8 cellular contexts compared by ENCODE assay signal in genomic region chr10:101602767-101603398, GRCh38. TPM values are rescaled to one million over a fixed set of nuclear protein-coding genes. Genes with fewer than 3 reads are reported as not detected.
A peak's percentile ranks its signal among the peaks of the same experiment; 100 is the strongest.
DNase-seq lines count a peak whose midpoint lies in the region; ATAC-seq and TF ChIP-seq lines count a peak whose summit lies in the region.

No MANE protein-coding gene starts in this region.

- POLR2A ChIA-PET in Panc1 (lab: Charles Lee) = interaction anchor here (0.6 kb wide), 1 partner anchor 179 kb away, joined by 5 read pairs; no protein-coding TSS in a partner anchor

- peaks cover 20% of the 10 kb centered on the region for H3K4me1 Mint-ChIP-seq in nephron progenitor cell

- peaks cover 6% of the 10 kb centered on the region for H3K27me3 Mint-ChIP-seq in nephron progenitor cell (ENCODE audit: low read depth, poor library complexity)

- intact Hi-C loops in Panc1 (cut with micrococcal nuclease; ENCODE audit: unreplicated experiment) (loop anchor here (2.0 kb wide), 1 partner anchor 178 kb away; no protein-coding TSS in a partner anchor), testis (cut with DNase I; ENCODE audit: low total_unique reads) (no loop called here)

- ATAC-seq in Panc1 = peak; percentile 98

- peaks cover 34% of the 10 kb centered on the region for H3K36me3 Mint-ChIP-seq in nephron progenitor cell (ENCODE audit: low read depth)

- BruUV-seq in Panc1 (replicated peaks; lab: Mats Ljungman, UMichigan) = no TSS peak

- no peak overlapping the region for H3K27ac Mint-ChIP-seq in nephron progenitor cell

- CTCF ChIA-PET in Panc1 (lab: Charles Lee) = interaction anchor here (0.6 to 2.0 kb wide), 12 partner anchors 13 to 472 kb away, joined by 3 to 41 read pairs (median 3); no protein-coding TSS in a partner anchor

- 49 to 56% methylated on average over 6 of the region's 6 CpGs for WGBS in testis, 2 donors

- TF ChIP-seq POLR2A in testis (IDR thresholded peaks at IDR 0.05) = no peak

- no peak overlapping the region for H3K27ac ChIP-seq in Panc1 (ENCODE audit: low read length)
- H3K27ac ChIP-seq in testis = no peak overlapping the region

- peak; percentile 63 to 70 for DNase-seq in NCI-H524 (lab: John Stamatoyannopoulos, UW)
- no peak for DNase-seq in NCI-H524 treated with DMSO at 0.1 percent for 48 hours (lab: John Stamatoyannopoulos, UW)
- DNase-seq in HuH-7 (ENCODE audit: low spot score) = peak; percentile 85
- peak; percentile 70 for DNase-seq in Panc1 (ENCODE audit: low read depth, low spot score)
- peak; percentile 76 to 77 for DNase-seq in activated T-cell treated with anti-CD3 and anti-CD28 coated beads, Interleukin-2, amount 50 U/mL, for 48 hours
- peak; percentile 64 for DNase-seq in fibroblast of gingiva (ENCODE audit: low read depth)
- peak; percentile 90 for DNase-seq in nephron progenitor cell
- peak; percentile 84 for DNase-seq in testis

- in situ Hi-C loops in Panc1 (cut with HindIII; ENCODE audit: low pct_unique_long_range_greater_than_20kb, low sequenced_read_pairs) = no loop called here

- H3K4me3 ChIP-seq in Panc1 (ENCODE audit: low read depth in 2 of 2, low read length in 2 of 2) = no peak overlapping the region
- H3K4me3 ChIP-seq in testis = no peak overlapping the region

- no peaks in the 10 kb centered on the region for H3K9me3 Mint-ChIP-seq in nephron progenitor cell

- H3K4me1 ChIP-seq in Panc1 (ENCODE audit: control insufficient read depth, insufficient read depth, low read length) (no peaks in the 10 kb centered on the region), testis (peaks cover 3% of the 10 kb centered on the region)

- H3K4me3 Mint-ChIP-seq in nephron progenitor cell = no peak overlapping the region

- TF ChIP-seq CTCF in Panc1 (IDR thresholded peaks at IDR 0.05) = peak; percentile 98
- peak; percentile 98 for TF ChIP-seq CTCF in nephron progenitor cell (IDR thresholded peaks at IDR 0.05)
- peak; percentile 76 to 83 (median 77) for TF ChIP-seq CTCF in testis (IDR thresholded peaks at IDR 0.05)

- H3K9me3 ChIP-seq in Panc1 (ENCODE audit: control insufficient read depth, insufficient read depth, low read depth, low read length) (no peaks in the 10 kb centered on the region), testis (no peaks in the 10 kb centered on the region)

- no peaks in the 10 kb centered on the region for H3K36me3 ChIP-seq in Panc1 (ENCODE audit: control insufficient read depth, insufficient read depth, low read length)
- H3K36me3 ChIP-seq in testis (ENCODE audit: low read depth, missing control alignments) = no peaks in the 10 kb centered on the region

- H3K27me3 ChIP-seq in Panc1 (ENCODE audit: control insufficient read depth, insufficient read depth, low read length) (no peaks in the 10 kb centered on the region), testis (no peaks in the 10 kb centered on the region)

RNA-seq across cellular contexts. Expression of gene DPCD, which starts 14.8 kb away (rescaled TPM):
- 27.6 TPM for total RNA-seq in Panc1 (2021; ENCODE audit: unreplicated experiment)
- polyA plus RNA-seq in Panc1 (2012; ENCODE audit: insufficient read length) = 52.1 TPM
- 10 to 100 TPM; 70.9 to 87.6 TPM for total RNA-seq in testis
- polyA plus RNA-seq in testis (ENCODE audit: insufficient read depth, low read depth, low replicate concordance) = 267 TPM

RNA-seq across cellular contexts. Expression of gene POLL, which starts 14.8 kb away (rescaled TPM):
- 36.1 TPM for total RNA-seq in Panc1 (2021; ENCODE audit: unreplicated experiment)
- 35.0 TPM for polyA plus RNA-seq in Panc1 (2012; ENCODE audit: insufficient read length)
- 10 to 100 TPM; 50.3 to 53.5 TPM for total RNA-seq in testis
- polyA plus RNA-seq in testis (ENCODE audit: insufficient read depth, low read depth, low replicate concordance) = 93.1 TPM
